1 cellular context compared by ENCODE assay signal in the genomic region with DNA sequence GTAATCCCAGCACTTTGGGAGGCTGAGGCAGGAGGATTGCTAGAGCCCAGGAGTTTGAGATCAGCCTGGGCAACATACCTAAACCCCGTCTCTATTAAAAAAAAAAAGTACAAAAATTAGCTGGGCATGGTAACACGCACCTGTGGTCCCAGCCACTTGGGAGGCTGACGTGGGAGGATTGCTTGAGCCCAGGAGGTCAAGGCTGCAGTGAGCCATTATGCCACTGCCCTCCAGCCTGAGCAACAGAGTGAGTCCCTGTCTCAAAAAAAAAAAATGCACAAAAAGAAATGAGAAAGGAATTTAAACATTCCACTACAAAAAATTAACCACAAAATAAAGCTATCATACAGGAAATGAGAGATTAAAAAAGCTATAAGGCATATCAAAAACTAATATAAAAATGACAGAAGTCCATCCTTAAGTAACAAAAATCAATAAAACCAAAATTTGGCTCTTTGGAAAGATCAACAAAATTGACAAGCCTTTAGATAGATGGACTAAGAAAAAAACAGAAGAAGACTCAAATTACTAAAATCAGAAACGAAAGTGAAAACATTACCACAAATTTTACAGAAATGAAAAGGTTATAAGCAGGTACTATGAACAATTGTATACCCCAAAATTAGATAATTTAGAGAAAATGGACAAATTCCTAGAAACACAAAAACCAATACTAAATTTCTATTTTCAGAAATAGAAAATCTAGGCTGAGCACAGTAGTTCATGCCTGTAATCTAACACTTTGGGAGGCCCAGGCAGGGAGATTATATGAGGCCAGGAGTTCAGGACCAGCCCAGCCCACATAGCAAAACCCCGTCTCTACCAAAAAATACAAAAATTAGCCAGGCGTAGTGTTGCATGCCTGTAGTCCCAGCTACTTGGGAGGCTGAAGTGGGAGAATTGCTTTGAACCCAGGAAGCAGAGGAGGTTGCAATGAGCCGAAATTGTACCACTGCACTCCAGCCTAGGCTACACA.
TF ChIP-seq lines count a peak whose summit lies in the region.

No MANE protein-coding gene starts in this region.

TF ChIP-seq in GM12878, 131 proteins besides CTCF, POLR2A, EP300 and RAD21 (continued from another document and continues in another):
- TF ChIP-seq, protein P1, sequence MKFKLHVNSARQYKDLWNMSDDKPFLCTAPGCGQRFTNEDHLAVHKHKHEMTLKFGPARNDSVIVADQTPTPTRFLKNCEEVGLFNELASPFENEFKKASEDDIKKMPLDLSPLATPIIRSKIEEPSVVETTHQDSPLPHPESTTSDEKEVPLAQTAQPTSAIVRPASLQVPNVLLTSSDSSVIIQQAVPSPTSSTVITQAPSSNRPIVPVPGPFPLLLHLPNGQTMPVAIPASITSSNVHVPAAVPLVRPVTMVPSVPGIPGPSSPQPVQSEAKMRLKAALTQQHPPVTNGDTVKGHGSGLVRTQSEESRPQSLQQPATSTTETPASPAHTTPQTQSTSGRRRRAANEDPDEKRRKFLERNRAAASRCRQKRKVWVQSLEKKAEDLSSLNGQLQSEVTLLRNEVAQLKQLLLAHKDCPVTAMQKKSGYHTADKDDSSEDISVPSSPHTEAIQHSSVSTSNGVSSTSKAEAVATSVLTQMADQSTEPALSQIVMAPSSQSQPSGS (IDR thresholded peaks at IDR 0.05; ENCODE audit: low read length): peak; percentile 65; the same call in 1 of the 2 replicates
- peak; percentile 44 to 68; a peak in 2 of 4 replicates for TF ChIP-seq IKZF2 (IDR thresholded peaks at IDR 0.05)
- TF ChIP-seq, protein P2, sequence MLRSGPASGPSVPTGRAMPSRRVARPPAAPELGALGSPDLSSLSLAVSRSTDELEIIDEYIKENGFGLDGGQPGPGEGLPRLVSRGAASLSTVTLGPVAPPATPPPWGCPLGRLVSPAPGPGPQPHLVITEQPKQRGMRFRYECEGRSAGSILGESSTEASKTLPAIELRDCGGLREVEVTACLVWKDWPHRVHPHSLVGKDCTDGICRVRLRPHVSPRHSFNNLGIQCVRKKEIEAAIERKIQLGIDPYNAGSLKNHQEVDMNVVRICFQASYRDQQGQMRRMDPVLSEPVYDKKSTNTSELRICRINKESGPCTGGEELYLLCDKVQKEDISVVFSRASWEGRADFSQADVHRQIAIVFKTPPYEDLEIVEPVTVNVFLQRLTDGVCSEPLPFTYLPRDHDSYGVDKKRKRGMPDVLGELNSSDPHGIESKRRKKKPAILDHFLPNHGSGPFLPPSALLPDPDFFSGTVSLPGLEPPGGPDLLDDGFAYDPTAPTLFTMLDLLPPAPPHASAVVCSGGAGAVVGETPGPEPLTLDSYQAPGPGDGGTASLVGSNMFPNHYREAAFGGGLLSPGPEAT (IDR thresholded peaks at IDR 0.05; ENCODE audit: low read depth): peak; percentile 67
- TF ChIP-seq, protein P3, sequence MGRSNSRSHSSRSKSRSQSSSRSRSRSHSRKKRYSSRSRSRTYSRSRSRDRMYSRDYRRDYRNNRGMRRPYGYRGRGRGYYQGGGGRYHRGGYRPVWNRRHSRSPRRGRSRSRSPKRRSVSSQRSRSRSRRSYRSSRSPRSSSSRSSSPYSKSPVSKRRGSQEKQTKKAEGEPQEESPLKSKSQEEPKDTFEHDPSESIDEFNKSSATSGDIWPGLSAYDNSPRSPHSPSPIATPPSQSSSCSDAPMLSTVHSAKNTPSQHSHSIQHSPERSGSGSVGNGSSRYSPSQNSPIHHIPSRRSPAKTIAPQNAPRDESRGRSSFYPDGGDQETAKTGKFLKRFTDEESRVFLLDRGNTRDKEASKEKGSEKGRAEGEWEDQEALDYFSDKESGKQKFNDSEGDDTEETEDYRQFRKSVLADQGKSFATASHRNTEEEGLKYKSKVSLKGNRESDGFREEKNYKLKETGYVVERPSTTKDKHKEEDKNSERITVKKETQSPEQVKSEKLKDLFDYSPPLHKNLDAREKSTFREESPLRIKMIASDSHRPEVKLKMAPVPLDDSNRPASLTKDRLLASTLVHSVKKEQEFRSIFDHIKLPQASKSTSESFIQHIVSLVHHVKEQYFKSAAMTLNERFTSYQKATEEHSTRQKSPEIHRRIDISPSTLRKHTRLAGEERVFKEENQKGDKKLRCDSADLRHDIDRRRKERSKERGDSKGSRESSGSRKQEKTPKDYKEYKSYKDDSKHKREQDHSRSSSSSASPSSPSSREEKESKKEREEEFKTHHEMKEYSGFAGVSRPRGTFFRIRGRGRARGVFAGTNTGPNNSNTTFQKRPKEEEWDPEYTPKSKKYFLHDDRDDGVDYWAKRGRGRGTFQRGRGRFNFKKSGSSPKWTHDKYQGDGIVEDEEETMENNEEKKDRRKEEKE (IDR thresholded peaks at IDR 0.05): no peak
- TF ChIP-seq, protein P4, sequence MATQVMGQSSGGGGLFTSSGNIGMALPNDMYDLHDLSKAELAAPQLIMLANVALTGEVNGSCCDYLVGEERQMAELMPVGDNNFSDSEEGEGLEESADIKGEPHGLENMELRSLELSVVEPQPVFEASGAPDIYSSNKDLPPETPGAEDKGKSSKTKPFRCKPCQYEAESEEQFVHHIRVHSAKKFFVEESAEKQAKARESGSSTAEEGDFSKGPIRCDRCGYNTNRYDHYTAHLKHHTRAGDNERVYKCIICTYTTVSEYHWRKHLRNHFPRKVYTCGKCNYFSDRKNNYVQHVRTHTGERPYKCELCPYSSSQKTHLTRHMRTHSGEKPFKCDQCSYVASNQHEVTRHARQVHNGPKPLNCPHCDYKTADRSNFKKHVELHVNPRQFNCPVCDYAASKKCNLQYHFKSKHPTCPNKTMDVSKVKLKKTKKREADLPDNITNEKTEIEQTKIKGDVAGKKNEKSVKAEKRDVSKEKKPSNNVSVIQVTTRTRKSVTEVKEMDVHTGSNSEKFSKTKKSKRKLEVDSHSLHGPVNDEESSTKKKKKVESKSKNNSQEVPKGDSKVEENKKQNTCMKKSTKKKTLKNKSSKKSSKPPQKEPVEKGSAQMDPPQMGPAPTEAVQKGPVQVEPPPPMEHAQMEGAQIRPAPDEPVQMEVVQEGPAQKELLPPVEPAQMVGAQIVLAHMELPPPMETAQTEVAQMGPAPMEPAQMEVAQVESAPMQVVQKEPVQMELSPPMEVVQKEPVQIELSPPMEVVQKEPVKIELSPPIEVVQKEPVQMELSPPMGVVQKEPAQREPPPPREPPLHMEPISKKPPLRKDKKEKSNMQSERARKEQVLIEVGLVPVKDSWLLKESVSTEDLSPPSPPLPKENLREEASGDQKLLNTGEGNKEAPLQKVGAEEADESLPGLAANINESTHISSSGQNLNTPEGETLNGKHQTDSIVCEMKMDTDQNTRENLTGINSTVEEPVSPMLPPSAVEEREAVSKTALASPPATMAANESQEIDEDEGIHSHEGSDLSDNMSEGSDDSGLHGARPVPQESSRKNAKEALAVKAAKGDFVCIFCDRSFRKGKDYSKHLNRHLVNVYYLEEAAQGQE (IDR thresholded peaks at IDR 0.05; ENCODE audit: low read depth, low read length): no peak
- 0 out of 2 replicates have a peak, but pooled peaks have one; percentile 22 for TF ChIP-seq NBN (IDR thresholded peaks at IDR 0.05)
- TF ChIP-seq, protein P5, sequence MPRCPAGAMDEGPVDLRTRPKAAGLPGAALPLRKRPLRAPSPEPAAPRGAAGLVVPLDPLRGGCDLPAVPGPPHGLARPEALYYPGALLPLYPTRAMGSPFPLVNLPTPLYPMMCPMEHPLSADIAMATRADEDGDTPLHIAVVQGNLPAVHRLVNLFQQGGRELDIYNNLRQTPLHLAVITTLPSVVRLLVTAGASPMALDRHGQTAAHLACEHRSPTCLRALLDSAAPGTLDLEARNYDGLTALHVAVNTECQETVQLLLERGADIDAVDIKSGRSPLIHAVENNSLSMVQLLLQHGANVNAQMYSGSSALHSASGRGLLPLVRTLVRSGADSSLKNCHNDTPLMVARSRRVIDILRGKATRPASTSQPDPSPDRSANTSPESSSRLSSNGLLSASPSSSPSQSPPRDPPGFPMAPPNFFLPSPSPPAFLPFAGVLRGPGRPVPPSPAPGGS (IDR thresholded peaks at IDR 0.05; ENCODE audit: borderline replicate concordance, insufficient read depth, low read depth, low read length, poor library complexity, severe bottlenecking): no peak
- peak; percentile 90 for TF ChIP-seq RUNX3 (IDR thresholded peaks at IDR 0.05; ENCODE audit: low read length)
- TF ChIP-seq GABPA (IDR thresholded peaks at IDR 0.05; ENCODE audit: low read depth): 0 out of 2 replicates have a peak, but pooled peaks have one; percentile 9
- no peak for TF ChIP-seq NFYA (IDR thresholded peaks at IDR 0.05; ENCODE audit: borderline replicate concordance, low read depth, low read length)
- TF ChIP-seq CREB1 (IDR thresholded peaks at IDR 0.05; ENCODE audit: low read depth): no peak
- TF ChIP-seq CREM (IDR thresholded peaks at IDR 0.05; ENCODE audit: low read depth): 0 out of 2 replicates have a peak, but pooled peaks have one; percentile 17
- no peak for TF ChIP-seq MYC (IDR thresholded peaks at IDR 0.05; ENCODE audit: insufficient read depth, insufficient read length, insufficient replicate concordance, low read length, severe bottlenecking)
- TF ChIP-seq FOXM1 (IDR thresholded peaks at IDR 0.05; ENCODE audit: low read depth, low read length): peak; percentile 39; the same call in 1 of the 2 replicates
- TF ChIP-seq, protein P6, sequence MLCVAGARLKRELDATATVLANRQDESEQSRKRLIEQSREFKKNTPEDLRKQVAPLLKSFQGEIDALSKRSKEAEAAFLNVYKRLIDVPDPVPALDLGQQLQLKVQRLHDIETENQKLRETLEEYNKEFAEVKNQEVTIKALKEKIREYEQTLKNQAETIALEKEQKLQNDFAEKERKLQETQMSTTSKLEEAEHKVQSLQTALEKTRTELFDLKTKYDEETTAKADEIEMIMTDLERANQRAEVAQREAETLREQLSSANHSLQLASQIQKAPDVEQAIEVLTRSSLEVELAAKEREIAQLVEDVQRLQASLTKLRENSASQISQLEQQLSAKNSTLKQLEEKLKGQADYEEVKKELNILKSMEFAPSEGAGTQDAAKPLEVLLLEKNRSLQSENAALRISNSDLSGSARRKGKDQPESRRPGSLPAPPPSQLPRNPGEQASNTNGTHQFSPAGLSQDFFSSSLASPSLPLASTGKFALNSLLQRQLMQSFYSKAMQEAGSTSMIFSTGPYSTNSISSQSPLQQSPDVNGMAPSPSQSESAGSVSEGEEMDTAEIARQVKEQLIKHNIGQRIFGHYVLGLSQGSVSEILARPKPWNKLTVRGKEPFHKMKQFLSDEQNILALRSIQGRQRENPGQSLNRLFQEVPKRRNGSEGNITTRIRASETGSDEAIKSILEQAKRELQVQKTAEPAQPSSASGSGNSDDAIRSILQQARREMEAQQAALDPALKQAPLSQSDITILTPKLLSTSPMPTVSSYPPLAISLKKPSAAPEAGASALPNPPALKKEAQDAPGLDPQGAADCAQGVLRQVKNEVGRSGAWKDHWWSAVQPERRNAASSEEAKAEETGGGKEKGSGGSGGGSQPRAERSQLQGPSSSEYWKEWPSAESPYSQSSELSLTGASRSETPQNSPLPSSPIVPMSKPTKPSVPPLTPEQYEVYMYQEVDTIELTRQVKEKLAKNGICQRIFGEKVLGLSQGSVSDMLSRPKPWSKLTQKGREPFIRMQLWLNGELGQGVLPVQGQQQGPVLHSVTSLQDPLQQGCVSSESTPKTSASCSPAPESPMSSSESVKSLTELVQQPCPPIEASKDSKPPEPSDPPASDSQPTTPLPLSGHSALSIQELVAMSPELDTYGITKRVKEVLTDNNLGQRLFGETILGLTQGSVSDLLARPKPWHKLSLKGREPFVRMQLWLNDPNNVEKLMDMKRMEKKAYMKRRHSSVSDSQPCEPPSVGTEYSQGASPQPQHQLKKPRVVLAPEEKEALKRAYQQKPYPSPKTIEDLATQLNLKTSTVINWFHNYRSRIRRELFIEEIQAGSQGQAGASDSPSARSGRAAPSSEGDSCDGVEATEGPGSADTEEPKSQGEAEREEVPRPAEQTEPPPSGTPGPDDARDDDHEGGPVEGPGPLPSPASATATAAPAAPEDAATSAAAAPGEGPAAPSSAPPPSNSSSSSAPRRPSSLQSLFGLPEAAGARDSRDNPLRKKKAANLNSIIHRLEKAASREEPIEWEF (IDR thresholded peaks at IDR 0.05; ENCODE audit: insufficient replicate concordance, low read depth, low read length): peak; percentile 49
- peak; percentile 62; the same call in 1 of the 2 replicates for TF ChIP-seq DPF2 (IDR thresholded peaks at IDR 0.05)
- TF ChIP-seq, protein P7, sequence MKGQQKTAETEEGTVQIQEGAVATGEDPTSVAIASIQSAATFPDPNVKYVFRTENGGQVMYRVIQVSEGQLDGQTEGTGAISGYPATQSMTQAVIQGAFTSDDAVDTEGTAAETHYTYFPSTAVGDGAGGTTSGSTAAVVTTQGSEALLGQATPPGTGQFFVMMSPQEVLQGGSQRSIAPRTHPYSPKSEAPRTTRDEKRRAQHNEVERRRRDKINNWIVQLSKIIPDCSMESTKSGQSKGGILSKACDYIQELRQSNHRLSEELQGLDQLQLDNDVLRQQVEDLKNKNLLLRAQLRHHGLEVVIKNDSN (IDR thresholded peaks at IDR 0.05; ENCODE audit: borderline replicate concordance, extremely low read length, insufficient read depth, low read depth, low read length): no peak
- no peak for TF ChIP-seq CHD1 (IDR thresholded peaks at IDR 0.05; ENCODE audit: low read depth, low read length)
- peak; percentile 80 for TF ChIP-seq MEF2A (IDR thresholded peaks at IDR 0.05; ENCODE audit: insufficient read depth, low read depth, low read length)
- TF ChIP-seq ZNF384 (IDR thresholded peaks at IDR 0.05; ENCODE audit: borderline replicate concordance, low read depth, low read length): peak; percentile 64
- TF ChIP-seq BHLHE40 (IDR thresholded peaks at IDR 0.05; ENCODE audit: borderline replicate concordance in 1 of 2, low read depth in 2 of 2, low read length in 1 of 2): no peak
- TF ChIP-seq EED (IDR thresholded peaks at IDR 0.05; ENCODE audit: low read depth): peak; percentile 48
- no peak for TF ChIP-seq FOS (IDR thresholded peaks at IDR 0.05; ENCODE audit: borderline replicate concordance, extremely low read depth, insufficient read length)
- TF ChIP-seq MTA2 (IDR thresholded peaks at IDR 0.05; ENCODE audit: low read depth): peak; percentile 69
- TF ChIP-seq, protein P8, sequence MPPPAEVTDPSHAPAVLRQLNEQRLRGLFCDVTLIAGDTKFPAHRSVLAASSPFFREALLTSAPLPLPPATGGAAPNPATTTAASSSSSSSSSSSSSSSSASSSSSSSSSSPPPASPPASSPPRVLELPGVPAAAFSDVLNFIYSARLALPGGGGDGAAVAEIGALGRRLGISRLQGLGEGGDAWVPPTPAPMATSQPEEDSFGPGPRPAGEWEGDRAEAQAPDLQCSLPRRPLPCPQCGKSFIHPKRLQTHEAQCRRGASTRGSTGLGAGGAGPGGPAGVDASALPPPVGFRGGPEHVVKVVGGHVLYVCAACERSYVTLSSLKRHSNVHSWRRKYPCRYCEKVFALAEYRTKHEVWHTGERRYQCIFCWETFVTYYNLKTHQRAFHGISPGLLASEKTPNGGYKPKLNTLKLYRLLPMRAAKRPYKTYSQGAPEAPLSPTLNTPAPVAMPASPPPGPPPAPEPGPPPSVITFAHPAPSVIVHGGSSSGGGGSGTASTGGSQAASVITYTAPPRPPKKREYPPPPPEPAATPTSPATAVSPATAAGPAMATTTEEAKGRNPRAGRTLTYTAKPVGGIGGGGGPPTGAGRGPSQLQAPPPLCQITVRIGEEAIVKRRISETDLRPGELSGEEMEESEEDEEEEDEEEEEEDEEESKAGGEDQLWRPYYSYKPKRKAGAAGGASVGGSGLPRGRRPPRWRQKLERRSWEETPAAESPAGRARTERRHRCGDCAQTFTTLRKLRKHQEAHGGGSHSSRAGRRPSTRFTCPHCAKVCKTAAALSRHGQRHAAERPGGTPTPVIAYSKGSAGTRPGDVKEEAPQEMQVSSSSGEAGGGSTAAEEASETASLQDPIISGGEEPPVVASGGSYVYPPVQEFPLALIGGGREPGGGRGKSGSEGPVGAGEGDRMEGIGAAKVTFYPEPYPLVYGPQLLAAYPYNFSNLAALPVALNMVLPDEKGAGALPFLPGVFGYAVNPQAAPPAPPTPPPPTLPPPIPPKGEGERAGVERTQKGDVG (CRISPR knock-in tag; IDR thresholded peaks at IDR 0.05): no peak
- TF ChIP-seq EZH2 (IDR thresholded peaks at IDR 0.05; ENCODE audit: borderline replicate concordance, control insufficient read depth, low read depth, low read length): no peak
- TF ChIP-seq CHD2 (IDR thresholded peaks at IDR 0.05; ENCODE audit: borderline replicate concordance, low read depth, low read length): no peak
